In the genomic region with DNA sequence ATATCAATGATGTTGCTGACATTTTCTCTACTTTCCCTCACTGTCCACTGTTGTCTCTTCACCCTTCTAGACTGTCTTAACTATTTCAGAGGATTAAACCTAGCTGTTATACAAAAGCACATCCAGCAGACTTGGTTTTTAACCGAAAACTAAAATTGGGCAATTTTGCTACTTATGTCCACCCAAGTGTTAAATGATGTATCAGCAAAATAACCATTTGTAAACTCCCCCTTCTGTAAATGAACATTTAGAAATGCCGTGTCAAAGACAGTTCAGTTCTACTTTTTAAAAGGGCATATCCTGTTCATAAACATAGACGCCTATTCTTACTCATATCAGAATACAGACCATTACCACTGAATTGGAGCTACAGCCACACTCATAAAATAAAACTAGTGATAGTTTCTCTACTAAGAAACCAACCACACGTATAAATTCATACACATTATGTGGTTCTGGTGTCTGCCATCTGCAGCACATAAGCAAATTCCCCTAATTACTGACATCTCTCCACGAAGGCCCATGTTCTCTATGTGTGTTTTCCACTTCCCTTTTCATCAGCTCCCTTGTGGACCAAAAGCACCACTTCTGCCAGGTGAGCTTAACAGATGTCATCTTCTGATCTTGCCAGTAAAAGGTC, we compare ENCODE assay signal across 13 cellular contexts.
A peak's percentile ranks its signal among the peaks of the same experiment; 100 is the strongest.
DNase-seq lines count a peak whose midpoint lies in the region; ATAC-seq and TF ChIP-seq lines count a peak whose summit lies in the region.
"Had no signal": no experiment of that assay in that cellular context is flagged by ENCODE, and none has a peak within 500 bp of the region (broad histone marks: within the 10 kb centered on the region; RNA-seq: fewer than 3 reads in every experiment).

No MANE protein-coding gene starts in this region.

- H3K27me3 Mint-ChIP-seq in CD8-positive, alpha-beta T cell (ENCODE audit: low read depth): no peaks in the 10 kb centered on the region
- H3K27me3 Mint-ChIP-seq: activated naive CD8-positive, alpha-beta T cell; CD4-positive, alpha-beta T cell had no signal

- no peak overlapping the region for H3K27ac Mint-ChIP-seq in CD8-positive, alpha-beta T cell
- H3K27ac Mint-ChIP-seq: activated naive CD8-positive, alpha-beta T cell; CD4-positive, alpha-beta T cell; GM23338 had no signal

- H3K4me1 Mint-ChIP-seq in CD8-positive, alpha-beta T cell (ENCODE audit: low read depth): no peaks in the 10 kb centered on the region
- H3K4me1 Mint-ChIP-seq: GM23338 had no signal

- in situ Hi-C loops in GM13977 (cut with MboI; ENCODE audit: low pct_unique_long_range_greater_than_20kb, low sequenced_read_pairs, unreplicated experiment): no loop called here

- POLR2A ChIA-PET in CD8-positive, alpha-beta T cell (lab: Charles Lee): no interaction called here
- POLR2A ChIA-PET in HEK293T (lab: Yijun Ruan, JAX): no interaction called here

- H3K36me3 Mint-ChIP-seq in CD8-positive, alpha-beta T cell: no peaks in the 10 kb centered on the region
- H3K36me3 Mint-ChIP-seq: activated naive CD8-positive, alpha-beta T cell had no signal

- H3K4me3 ChIP-seq in CD8-positive, alpha-beta T cell (ENCODE audit: low read depth, low read length): no peak overlapping the region
- H3K4me3 ChIP-seq: GM23338 had no signal

- H3K4me1 ChIP-seq in CD8-positive, alpha-beta T cell (ENCODE audit: insufficient read depth, low read length): no peaks in the 10 kb centered on the region

- no peak for TF ChIP-seq CTCF in GM13977 (IDR thresholded peaks at IDR 0.05; ENCODE audit: extremely low read depth, insufficient read depth, missing control alignments)
- TF ChIP-seq CTCF in CD8-positive, alpha-beta T cell (IDR thresholded peaks at IDR 0.05): no peak

- H3K4me3 Mint-ChIP-seq in CD8-positive, alpha-beta T cell: no peak overlapping the region
- H3K4me3 Mint-ChIP-seq: activated naive CD8-positive, alpha-beta T cell; CD4-positive, alpha-beta T cell; GM23338 had no signal

- no peaks in the 10 kb centered on the region for H3K9me3 ChIP-seq in CD8-positive, alpha-beta T cell (ENCODE audit: low read length)

- H3K27ac ChIP-seq in CD8-positive, alpha-beta T cell (ENCODE audit: low read depth, low read length): no peak overlapping the region

- CTCF ChIA-PET in CD8-positive, alpha-beta T cell (lab: Charles Lee): no interaction called here
- CTCF ChIA-PET in HEK293T (lab: Yijun Ruan, JAX): no interaction called here

- no peaks in the 10 kb centered on the region for H3K36me3 ChIP-seq in CD8-positive, alpha-beta T cell (ENCODE audit: insufficient read depth, low read length)

- ATAC-seq in GM19452 (IDR thresholded peaks at IDR 0.05; ENCODE audit: unreplicated experiment) (peak; percentile 90), HG02973 (IDR thresholded peaks at IDR 0.05; ENCODE audit: unreplicated experiment) (peak; percentile 91)
- ATAC-seq in CD8-positive, alpha-beta T cell: no peak
- ATAC-seq: GM23338 had no signal

- peak; percentile 11 for DNase-seq in GM13977 (ENCODE audit: low spot score)
- peak; percentile 31 for DNase-seq in MV-4-11 (lab: John Stamatoyannopoulos, UW)
- no peak for DNase-seq in CD8-positive, alpha-beta T cell
- DNase-seq in HEK293T (ENCODE audit: extremely low spot score): no peak
- DNase-seq in RKO (ENCODE audit: low spot score): no peak
- DNase-seq in NK-92 (lab: John Stamatoyannopoulos, UW; ENCODE audit: unreplicated experiment): no peak
- DNase-seq: CD4-positive, alpha-beta T cell; kidney glomerular epithelial cell; NCI-H2081 had no signal

- no peaks in the 10 kb centered on the region for H3K27me3 ChIP-seq in CD8-positive, alpha-beta T cell (ENCODE audit: insufficient read depth, low read length)

- intact Hi-C loops in CD8-positive, alpha-beta T cell (cut with DNase I, micrococcal nuclease): no loop called here

- H3K9me3 Mint-ChIP-seq in CD8-positive, alpha-beta T cell: peaks cover 4% of the 10 kb centered on the region
- H3K9me3 Mint-ChIP-seq: GM23338 had no signal

TF ChIP-seq in HEK293T, 16 proteins besides CTCF, POLR2A, EP300 and RAD21:
- TF ChIP-seq TARDBP (IDR thresholded peaks at IDR 0.05) (no peak), HDGF (IDR thresholded peaks at IDR 0.05; ENCODE audit: borderline replicate concordance) (no peak), SUZ12 (IDR thresholded peaks at IDR 0.05) (no peak), FOXK2 (IDR thresholded peaks at IDR 0.05) (no peak)

Comparison
In these comparisons a context has a peak if more than half of its experiments do, and no peak if none do; other contexts are left out.
1. DNase-seq: peak in GM13977 (single experiment) and MV-4-11 (single experiment); none in CD8-positive, alpha-beta T cell (0 of 7), HEK293T (single experiment), RKO (single experiment) and NK-92 (single experiment).